In genomic region chr3:24513463-24513862, GRCh38 we compare ENCODE assay signal across 21 cellular contexts. TPM values are rescaled to one million over a fixed set of nuclear protein-coding genes. Genes with fewer than 3 reads are reported as not detected.
DNase-seq lines count a peak whose midpoint lies in the region; ATAC-seq and TF ChIP-seq lines count a peak whose summit lies in the region.
"Had no signal": no experiment of that assay in that cellular context is flagged by ENCODE, and none has a peak within 500 bp of the region (broad histone marks: within the 10 kb centered on the region; RNA-seq: fewer than 3 reads in every experiment).

No MANE protein-coding gene starts in this region.

- no peak for TF ChIP-seq EP300 in SK-N-SH (IDR thresholded peaks at IDR 0.05; ENCODE audit: borderline replicate concordance in 1 of 2, low read depth in 1 of 2, low read length in 1 of 2)

- no peaks in the 10 kb centered on the region for H3K79me2 ChIP-seq in SK-N-SH (ENCODE audit: insufficient read depth)

- no peaks in the 10 kb centered on the region for H3F3A ChIP-seq in SK-N-SH (replicated peaks; ENCODE audit: insufficient read depth)

- no peak overlapping the region for H2AFZ ChIP-seq in SK-N-SH (ENCODE audit: low read depth)

- in situ Hi-C loops in brain microvascular endothelial cell (cut with HindIII; ENCODE audit: low pct_ligation_motif_present, low sequenced_read_pairs): no loop called here

- no peaks in the 10 kb centered on the region for H3K4me1 ChIP-seq in SK-N-SH (ENCODE audit: control insufficient read depth in 1 of 2, insufficient read depth in 2 of 2, low read depth in 1 of 2, low read length in 1 of 2)

- H3K9me3 Mint-ChIP-seq in activated naive CD4-positive, alpha-beta T cell treated with anti-CD3 and anti-CD28 coated beads, Interleukin-2, amount 50 U/mL, for 72 hours: peaks cover 2 to 4% of the 10 kb centered on the region in 2 donors

- POLR2A ChIA-PET in SK-N-SH (lab: Yijun Ruan, JAX): no interaction called here

- no peaks in the 10 kb centered on the region for H3K9me2 ChIP-seq in SK-N-SH

- peak; percentile 47; the same call in 1 of the 3 replicates for ATAC-seq in SK-N-SH treated with all-trans-retinoic acid at 6 μM for 48 hours
- ATAC-seq in activated naive CD4-positive, alpha-beta T cell treated with anti-CD3 and anti-CD28 coated beads, Interleukin-2, amount 50 U/mL, for 72 hours: no peak
- no peak for ATAC-seq in activated CD4-positive, CD25-positive, alpha-beta regulatory T cell treated with anti-CD3 and anti-CD28 coated beads, Interleukin-2, amount 50 U/mL, for 24 hours
- ATAC-seq: Panc1 had no signal

- CTCF ChIA-PET in SK-N-SH (lab: Yijun Ruan, JAX): no interaction called here

- no peaks in the 10 kb centered on the region for H3K36me3 ChIP-seq in SK-N-SH (replicated peaks in 1 of 2; ENCODE audit: control insufficient read depth in 1 of 2, insufficient read depth in 2 of 2, low read length in 1 of 2)
- H3K36me3 ChIP-seq in brain microvascular endothelial cell (replicated peaks): no peaks in the 10 kb centered on the region
- H3K36me3 ChIP-seq: MG63 had no signal

- WGBS in SK-N-SH (ENCODE audit: low lambda C conversion rate): 60% methylated on average over 1 of the region's 1 CpG

- no peaks in the 10 kb centered on the region for H3K9me3 ChIP-seq in SK-N-SH
- H3K9me3 ChIP-seq: MG63 had no signal

- no peaks in the 10 kb centered on the region for H4K20me1 ChIP-seq in SK-N-SH (ENCODE audit: insufficient read depth)

- TF ChIP-seq CTCF in SK-N-SH (IDR thresholded peaks at IDR 0.05): no peak
- no peak for TF ChIP-seq CTCF in brain microvascular endothelial cell (IDR thresholded peaks at IDR 0.05; ENCODE audit: low read depth, low read length, missing control alignments)
- TF ChIP-seq CTCF in fibroblast of villous mesenchyme (IDR thresholded peaks at IDR 0.05; ENCODE audit: insufficient read depth, low read depth, low read length): no peak

- H3K4me3 ChIP-seq in SK-N-SH (ENCODE audit: low read depth in 2 of 2, low read length in 1 of 2): no peak overlapping the region
- H3K4me3 ChIP-seq in brain microvascular endothelial cell (ENCODE audit: low read depth, low read length): no peak overlapping the region
- H3K4me3 ChIP-seq in fibroblast of villous mesenchyme (ENCODE audit: low read depth, low read length): no peak overlapping the region
- H3K4me3 ChIP-seq: MG63 had no signal

- H3K27ac Mint-ChIP-seq in activated naive CD4-positive, alpha-beta T cell treated with anti-CD3 and anti-CD28 coated beads, Interleukin-2, amount 50 U/mL, for 72 hours: no peak overlapping the region
- H3K27ac Mint-ChIP-seq: CD14-positive monocyte, HFFc6 had no signal

- no peak overlapping the region for H3K4me2 ChIP-seq in SK-N-SH

- no peak overlapping the region for H3K9ac ChIP-seq in SK-N-SH

- DNase-seq in SK-N-SH: no peak
- peak; percentile 69 for DNase-seq in brain microvascular endothelial cell
- peak; percentile 44 for DNase-seq in fibroblast of villous mesenchyme (ENCODE audit: low read depth)
- DNase-seq in SK-N-DZ (ENCODE audit: low spot score): no peak
- no peak for DNase-seq in activated naive CD4-positive, alpha-beta T cell treated with anti-CD3 and anti-CD28 coated beads, Interleukin-2, amount 50 U/mL, for 72 hours (ENCODE audit: low spot score in 2 of 2)
- DNase-seq in activated CD8-positive, alpha-beta memory T cell treated with anti-CD3 and anti-CD28 coated beads, Interleukin-2, amount 50 U/mL, for 48 hours: no peak
- DNase-seq: ACHN, GDM1, HFFc6, Kasumi-1, MG63, NCI-H1417, NCI-H187, NCI-H446 treated with DMSO at 0.1 percent for 48 hours, NCI-H526 treated with DMSO at 0.1 percent for 48 hours, SIG-M5 had no signal

- no peak for TF ChIP-seq RAD21 in SK-N-SH (IDR thresholded peaks at IDR 0.05; ENCODE audit: low read length)

- no peaks in the 10 kb centered on the region for H3K36me3 Mint-ChIP-seq in activated naive CD4-positive, alpha-beta T cell treated with anti-CD3 and anti-CD28 coated beads, Interleukin-2, amount 50 U/mL, for 72 hours
- H3K36me3 Mint-ChIP-seq: CD14-positive monocyte had no signal

- H3K27ac ChIP-seq in SK-N-SH (ENCODE audit: low read depth in 2 of 2, low read length in 1 of 2) (no peak overlapping the region), brain microvascular endothelial cell (peak overlapping the region; percentile 64)
- H3K27ac ChIP-seq: 22Rv1 had no signal

- H3K27me3 ChIP-seq in SK-N-SH (ENCODE audit: insufficient read depth) (no peaks in the 10 kb centered on the region), brain microvascular endothelial cell (replicated peaks) (no peaks in the 10 kb centered on the region)
- H3K27me3 ChIP-seq: MG63 had no signal

TF ChIP-seq in SK-N-SH treated with all-trans-retinoic acid at 6 μM for 48 hours, 23 proteins besides CTCF, POLR2A, EP300 and RAD21:
- TF ChIP-seq TSHZ2 (CRISPR knock-in tag; IDR thresholded peaks at IDR 0.05): no peak

TF ChIP-seq in SK-N-SH, 30 proteins besides CTCF, POLR2A, EP300 and RAD21:
- TF ChIP-seq REST (IDR thresholded peaks at IDR 0.05; ENCODE audit: low read depth, low read length): no peak
- no peak for TF ChIP-seq YY1 (IDR thresholded peaks at IDR 0.05; ENCODE audit: low read depth)
- no peak for TF ChIP-seq FOSL2 (IDR thresholded peaks at IDR 0.05; ENCODE audit: borderline replicate concordance, low read depth)
- TF ChIP-seq, protein P1, sequence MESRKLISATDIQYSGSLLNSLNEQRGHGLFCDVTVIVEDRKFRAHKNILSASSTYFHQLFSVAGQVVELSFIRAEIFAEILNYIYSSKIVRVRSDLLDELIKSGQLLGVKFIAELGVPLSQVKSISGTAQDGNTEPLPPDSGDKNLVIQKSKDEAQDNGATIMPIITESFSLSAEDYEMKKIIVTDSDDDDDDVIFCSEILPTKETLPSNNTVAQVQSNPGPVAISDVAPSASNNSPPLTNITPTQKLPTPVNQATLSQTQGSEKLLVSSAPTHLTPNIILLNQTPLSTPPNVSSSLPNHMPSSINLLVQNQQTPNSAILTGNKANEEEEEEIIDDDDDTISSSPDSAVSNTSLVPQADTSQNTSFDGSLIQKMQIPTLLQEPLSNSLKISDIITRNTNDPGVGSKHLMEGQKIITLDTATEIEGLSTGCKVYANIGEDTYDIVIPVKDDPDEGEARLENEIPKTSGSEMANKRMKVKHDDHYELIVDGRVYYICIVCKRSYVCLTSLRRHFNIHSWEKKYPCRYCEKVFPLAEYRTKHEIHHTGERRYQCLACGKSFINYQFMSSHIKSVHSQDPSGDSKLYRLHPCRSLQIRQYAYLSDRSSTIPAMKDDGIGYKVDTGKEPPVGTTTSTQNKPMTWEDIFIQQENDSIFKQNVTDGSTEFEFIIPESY (IDR thresholded peaks at IDR 0.05; ENCODE audit: borderline replicate concordance, low read depth): no peak
- no peak for TF ChIP-seq JUND (IDR thresholded peaks at IDR 0.05)
- TF ChIP-seq SMC3 (IDR thresholded peaks at IDR 0.05; ENCODE audit: low read depth, low read length): no peak
- no peak for TF ChIP-seq USF1 (IDR thresholded peaks at IDR 0.05; ENCODE audit: borderline replicate concordance, low read depth)
- TF ChIP-seq TEAD4 (IDR thresholded peaks at IDR 0.05; ENCODE audit: borderline replicate concordance, insufficient read depth): no peak
- TF ChIP-seq FOXJ3 (CRISPR knock-in tag; IDR thresholded peaks at IDR 0.05): no peak
- TF ChIP-seq RFX5 (IDR thresholded peaks at IDR 0.05; ENCODE audit: low read length): no peak
- no peak for TF ChIP-seq ELF1 (IDR thresholded peaks at IDR 0.05)
- no peak for TF ChIP-seq TCF12 (IDR thresholded peaks at IDR 0.05)
- TF ChIP-seq FOXM1 (IDR thresholded peaks at IDR 0.05; ENCODE audit: low read depth): no peak
TF ChIP-seq in SK-N-SH: peak in this region for 0.

RNA-seq across cellular contexts. Expression of gene THRB, which starts 18.8 kb away (rescaled TPM):
- polyA plus RNA-seq in SK-N-SH (2012; rRNA removed): 0.02 and 0.08 TPM in 2 replicates
- 0.04 and 0.09 TPM in 2 replicates for polyA plus RNA-seq in SK-N-SH (2012; cell fraction: cytosol; rRNA removed)
- 0.04 and 0.15 TPM in 2 replicates for polyA plus RNA-seq in SK-N-SH (2012; cell fraction: nucleus; rRNA removed)
- total RNA-seq in fibroblast of villous mesenchyme: 5.2 and 13.4 TPM in 2 replicates
- polyA plus RNA-seq in SK-N-DZ (2014; cell fraction: cytosol; rRNA removed): not detected in 2 replicates
- polyA plus RNA-seq in SK-N-DZ (2014; cell fraction: nucleus; rRNA removed): not detected in 2 replicates
- not detected for total RNA-seq in activated naive CD4-positive, alpha-beta T cell treated with anti-CD3 and anti-CD28 coated beads, Interleukin-2, amount 50 U/mL, for 72 hours
- total RNA-seq: HFFc6 had no signal
- polyA plus RNA-seq: CD14-positive monocyte had no signal

Comparison
In these comparisons a context has a peak if more than half of its experiments do, and no peak if none do; other contexts are left out.
1. DNase-seq: peak in brain microvascular endothelial cell (single experiment) and fibroblast of villous mesenchyme (single experiment); none in SK-N-SH (single experiment), SK-N-DZ (single experiment), activated naive CD4-positive, alpha-beta T cell treated with anti-CD3 and anti-CD28 coated beads, Interleukin-2, amount 50 U/mL, for 72 hours (0 of 2) and activated CD8-positive, alpha-beta memory T cell treated with anti-CD3 and anti-CD28 coated beads, Interleukin-2, amount 50 U/mL, for 48 hours (single experiment).